Comparison of ENCODE assay signal across 26 cellular contexts in genomic region chr4:880684-881405, GRCh38. TPM values are rescaled to one million over a fixed set of nuclear protein-coding genes. Genes with fewer than 3 reads are reported as not detected.
A peak's percentile ranks its signal among the peaks of the same experiment; 100 is the strongest.
DNase-seq lines count a peak whose midpoint lies in the region; ATAC-seq and TF ChIP-seq lines count a peak whose summit lies in the region.
"Had no signal": no experiment of that assay in that cellular context is flagged by ENCODE, and none has a peak within 500 bp of the region (broad histone marks: within the 10 kb centered on the region; RNA-seq: fewer than 3 reads in every experiment).

No MANE protein-coding gene starts in this region.

- H3K18ac ChIP-seq in IMR-90 (ENCODE audit: low read depth, low read length): no peak overlapping the region

- intact Hi-C loops in IMR-90 (cut with micrococcal nuclease): no loop called here

- H3K9me1 ChIP-seq in IMR-90 (ENCODE audit: insufficient read depth, low read length): no peaks in the 10 kb centered on the region

- no peak overlapping the region for H4K5ac ChIP-seq in IMR-90 (ENCODE audit: low read depth, low read length)

- no peak for ATAC-seq in activated T-cell treated with anti-CD3 and anti-CD28 coated beads, Interleukin-2, amount 50 U/mL, for 72 hours (replicated peaks in 1 of 2)
- no peak for ATAC-seq in IMR-90 (ENCODE audit: low read depth)
- no peak for ATAC-seq in natural killer cell treated with Interleukin-12 subunit alpha and Interleukin-12 subunit beta and Interleukin-15 and Interleukin-18, amount 100 ng/mL, for 72 hours
- ATAC-seq in HG03108 (IDR thresholded peaks at IDR 0.05; ENCODE audit: unreplicated experiment): no peak

- no peak overlapping the region for H2BK20ac ChIP-seq in IMR-90 (ENCODE audit: low read depth, low read length)

- H3K4me2 ChIP-seq in IMR-90 (ENCODE audit: low read depth, low read length): no peak overlapping the region

- H3K56ac ChIP-seq in IMR-90 (ENCODE audit: extremely low read depth, insufficient read depth, low read length): no peak overlapping the region

- no peaks in the 10 kb centered on the region for H3K27me3 Mint-ChIP-seq in activated T-cell treated with anti-CD3 and anti-CD28 coated beads, Interleukin-2, amount 50 U/mL, for 72 hours (ENCODE audit: low read depth)
- no peaks in the 10 kb centered on the region for H3K27me3 Mint-ChIP-seq in activated naive CD8-positive, alpha-beta T cell treated with anti-CD3 and anti-CD28 coated beads for 36 hours
- no peaks in the 10 kb centered on the region for H3K27me3 Mint-ChIP-seq in natural killer cell treated with Interleukin-12 subunit alpha and Interleukin-12 subunit beta and Interleukin-15 and Interleukin-18, amount 100 ng/mL, for 72 hours
- peaks cover 5% of the 10 kb centered on the region for H3K27me3 Mint-ChIP-seq in glutamatergic neuron (ENCODE audit: unreplicated experiment)
- H3K27me3 Mint-ChIP-seq: activated B cell treated with CpG ODN at 0.5 μM for 24 hours had no signal

- no peak for TF ChIP-seq POLR2A in IMR-90 (IDR thresholded peaks at IDR 0.05; ENCODE audit: low read depth, low read length)

- H4K20me1 ChIP-seq in IMR-90 (ENCODE audit: insufficient read depth, low read length): no peaks in the 10 kb centered on the region; the same call in 1 of the 2 replicates

- peak overlapping the region; percentile 99 for H3K27ac Mint-ChIP-seq in activated T-cell treated with anti-CD3 and anti-CD28 coated beads, Interleukin-2, amount 50 U/mL, for 72 hours
- H3K27ac Mint-ChIP-seq in activated naive CD8-positive, alpha-beta T cell treated with anti-CD3 and anti-CD28 coated beads for 36 hours: peak overlapping the region; percentile 96
- H3K27ac Mint-ChIP-seq in natural killer cell treated with Interleukin-12 subunit alpha and Interleukin-12 subunit beta and Interleukin-15 and Interleukin-18, amount 100 ng/mL, for 72 hours: peak overlapping the region; percentile 86 to 98
- no peak overlapping the region for H3K27ac Mint-ChIP-seq in glutamatergic neuron (ENCODE audit: unreplicated experiment)
- H3K27ac Mint-ChIP-seq: activated B cell treated with CpG ODN at 0.5 μM for 24 hours had no signal

- no peak overlapping the region for H2BK15ac ChIP-seq in IMR-90 (ENCODE audit: low read depth, low read length)

- no peaks in the 10 kb centered on the region for H3K9me3 Mint-ChIP-seq in activated T-cell treated with anti-CD3 and anti-CD28 coated beads, Interleukin-2, amount 50 U/mL, for 72 hours
- H3K9me3 Mint-ChIP-seq in activated naive CD8-positive, alpha-beta T cell treated with anti-CD3 and anti-CD28 coated beads for 36 hours: no peaks in the 10 kb centered on the region
- H3K9me3 Mint-ChIP-seq in natural killer cell treated with Interleukin-12 subunit alpha and Interleukin-12 subunit beta and Interleukin-15 and Interleukin-18, amount 100 ng/mL, for 72 hours: no peaks in the 10 kb centered on the region
- H3K9me3 Mint-ChIP-seq in glutamatergic neuron (ENCODE audit: unreplicated experiment): peaks cover 14% of the 10 kb centered on the region
- H3K9me3 Mint-ChIP-seq: activated B cell treated with CpG ODN at 0.5 μM for 24 hours had no signal

- CTCF ChIA-PET in IMR-90 (lab: Yijun Ruan, JAX): no interaction called here

- peaks cover 29% of the 10 kb centered on the region for H3K4me1 Mint-ChIP-seq in activated T-cell treated with anti-CD3 and anti-CD28 coated beads, Interleukin-2, amount 50 U/mL, for 72 hours (ENCODE audit: low read depth)
- peaks cover 19% of the 10 kb centered on the region for H3K4me1 Mint-ChIP-seq in activated naive CD8-positive, alpha-beta T cell treated with anti-CD3 and anti-CD28 coated beads for 36 hours
- peaks cover 17 to 23% of the 10 kb centered on the region in 2 donors for H3K4me1 Mint-ChIP-seq in natural killer cell treated with Interleukin-12 subunit alpha and Interleukin-12 subunit beta and Interleukin-15 and Interleukin-18, amount 100 ng/mL, for 72 hours (ENCODE audit: low read depth in 2 of 2)
- H3K4me1 Mint-ChIP-seq in glutamatergic neuron (ENCODE audit: low read depth, unreplicated experiment): peaks cover 13% of the 10 kb centered on the region
- H3K4me1 Mint-ChIP-seq: activated B cell treated with CpG ODN at 0.5 μM for 24 hours had no signal

- 93% methylated on average over 5 of the region's 17 CpGs; no CpG with 5 or more reads in 1 of the 2 experiments for WGBS in IMR-90 (ENCODE audit: extremely low coverage in 2 of 2, insufficient read length in 1 of 2), 2 experiments

- no peak overlapping the region for H3K27ac ChIP-seq in IMR-90 (ENCODE audit: insufficient read depth, low read length)
- H3K27ac ChIP-seq: C4-2B, esophagus muscularis mucosa, neutrophil, prostate gland, SJCRH30 had no signal

- no peak overlapping the region for H3K9ac ChIP-seq in IMR-90 (ENCODE audit: low read depth, low read length)

- no peak overlapping the region for H2BK5ac ChIP-seq in IMR-90 (ENCODE audit: low read depth, low read length, poor library complexity, severe bottlenecking)

- no peaks in the 10 kb centered on the region for H3K4me1 ChIP-seq in IMR-90 (ENCODE audit: control insufficient read depth, insufficient read depth, low read length)
- H3K4me1 ChIP-seq: esophagus muscularis mucosa, HAP-1, prostate gland, SJCRH30 had no signal

- H2AK9ac ChIP-seq in IMR-90 (replicated peaks; ENCODE audit: low read depth, low read length, poor library complexity): peak overlapping the region; percentile 28

- no peak overlapping the region for H4K8ac ChIP-seq in IMR-90 (ENCODE audit: low read depth in 2 of 2, low read length in 2 of 2)

- H3K4me3 ChIP-seq in IMR-90 (ENCODE audit: insufficient read depth, low read depth, low read length): no peak overlapping the region
- H3K4me3 ChIP-seq: esophagus muscularis mucosa, HAP-1, lung, prostate gland, SJCRH30 had no signal

- H4K91ac ChIP-seq in IMR-90 (ENCODE audit: insufficient read depth, low read depth, low read length): no peak overlapping the region

- no peak overlapping the region for H3K14ac ChIP-seq in IMR-90 (replicated peaks; ENCODE audit: low read depth, low read length)

- no peak overlapping the region for H2AFZ ChIP-seq in IMR-90 (replicated peaks; ENCODE audit: low read length, poor library complexity)

- no peak for DNase-seq in activated T-cell treated with anti-CD3 and anti-CD28 coated beads, Interleukin-2, amount 50 U/mL, for 72 hours
- DNase-seq in activated T-cell treated with anti-CD3 and anti-CD28 coated beads for 4 hours (no peak), IMR-90 (no peak), dermis blood vessel endothelial cell (no peak), glutamatergic neuron (no peak)
- DNase-seq in activated naive CD8-positive, alpha-beta T cell treated with anti-CD3 and anti-CD28 coated beads for 36 hours: no peak
- no peak for DNase-seq in natural killer cell treated with Interleukin-12 subunit alpha and Interleukin-12 subunit beta and Interleukin-15 and Interleukin-18, amount 100 ng/mL, for 72 hours (ENCODE audit: low spot score)
- DNase-seq: activated B cell treated with CpG ODN at 0.5 μM for 24 hours; activated gamma-delta T cell; DMS153; effector memory CD4-positive, alpha-beta T cell; kidney glomerular epithelial cell; MM.1S; NCI-H1417 treated with DMSO at 0.1 percent for 48 hours; NCI-H2107; NCI-H510A; SJCRH30; T-helper 9 cell had no signal

- no peak overlapping the region for H3K4ac ChIP-seq in IMR-90 (ENCODE audit: low read depth, low read length)

- H3K23ac ChIP-seq in IMR-90 (ENCODE audit: low read depth, low read length): no peak overlapping the region

- H3K9me3 ChIP-seq in IMR-90 (ENCODE audit: control insufficient read depth, insufficient read depth, low read length): no peaks in the 10 kb centered on the region
- H3K9me3 ChIP-seq: esophagus muscularis mucosa, HAP-1, neutrophil, prostate gland, SJCRH30 had no signal

- peaks cover 74% of the 10 kb centered on the region for H3K36me3 ChIP-seq in IMR-90 (ENCODE audit: control insufficient read depth, insufficient read depth, low read length)

- H3K36me3 Mint-ChIP-seq in activated T-cell treated with anti-CD3 and anti-CD28 coated beads, Interleukin-2, amount 50 U/mL, for 72 hours (ENCODE audit: insufficient read depth in 2 of 2): peaks cover 0 to 5% of the 10 kb centered on the region in 2 donors
- H3K36me3 Mint-ChIP-seq in activated naive CD8-positive, alpha-beta T cell treated with anti-CD3 and anti-CD28 coated beads for 36 hours: peaks cover 13% of the 10 kb centered on the region
- H3K36me3 Mint-ChIP-seq in natural killer cell treated with Interleukin-12 subunit alpha and Interleukin-12 subunit beta and Interleukin-15 and Interleukin-18, amount 100 ng/mL, for 72 hours: peaks cover 8% of the 10 kb centered on the region
- H3K36me3 Mint-ChIP-seq in glutamatergic neuron (ENCODE audit: unreplicated experiment): peaks cover 9% of the 10 kb centered on the region

- peak overlapping the region; percentile 81 to 93 for H3K4me3 Mint-ChIP-seq in activated T-cell treated with anti-CD3 and anti-CD28 coated beads, Interleukin-2, amount 50 U/mL, for 72 hours
- H3K4me3 Mint-ChIP-seq in activated naive CD8-positive, alpha-beta T cell treated with anti-CD3 and anti-CD28 coated beads for 36 hours: no peak overlapping the region
- no peak overlapping the region for H3K4me3 Mint-ChIP-seq in natural killer cell treated with Interleukin-12 subunit alpha and Interleukin-12 subunit beta and Interleukin-15 and Interleukin-18, amount 100 ng/mL, for 72 hours
- no peak overlapping the region for H3K4me3 Mint-ChIP-seq in glutamatergic neuron (ENCODE audit: unreplicated experiment)
- H3K4me3 Mint-ChIP-seq: activated B cell treated with CpG ODN at 0.5 μM for 24 hours had no signal

- no peak overlapping the region for H2AK5ac ChIP-seq in IMR-90 (ENCODE audit: low read depth, low read length)

- H2BK120ac ChIP-seq in IMR-90 (ENCODE audit: low read depth, low read length): no peak overlapping the region

- no peak for TF ChIP-seq RAD21 in IMR-90 (IDR thresholded peaks at IDR 0.05; ENCODE audit: low read length)

- in situ Hi-C loops in IMR-90 (cut with MboI; ENCODE audit: low sequenced_read_pairs): no loop called here

- H3K79me1 ChIP-seq in IMR-90 (ENCODE audit: low read depth in 1 of 2, low read length in 2 of 2): no peaks in the 10 kb centered on the region

- dilution Hi-C loops in IMR-90 (cut with HindIII; ENCODE audit: low sequenced_read_pairs, unreplicated experiment): no loop called here

- no peak for TF ChIP-seq CTCF in IMR-90 (conservative IDR thresholded peaks at IDR 0.05; ENCODE audit: low read depth, low read length)
- TF ChIP-seq CTCF in glutamatergic neuron (IDR thresholded peaks at IDR 0.05; ENCODE audit: partially characterized antibody, unreplicated experiment): no peak

- BruUV-seq in IMR-90 (replicated peaks; lab: Mats Ljungman, UMichigan): no TSS peak

- POLR2A ChIA-PET in IMR-90 (lab: Charles Lee; ENCODE audit: unreplicated experiment): no interaction called here

- H3K27me3 ChIP-seq in IMR-90 (ENCODE audit: control insufficient read depth, insufficient read depth, low read length): no peaks in the 10 kb centered on the region
- H3K27me3 ChIP-seq: esophagus muscularis mucosa, neutrophil, SJCRH30 had no signal

RNA-seq across cellular contexts. Expression of gene GAK, which starts 51.3 kb away (rescaled TPM):
- total RNA-seq in activated T-cell treated with anti-CD3 and anti-CD28 coated beads, Interleukin-2, amount 50 U/mL, for 72 hours: 100 to 1,000 TPM; 136 to 140 TPM
- 34.4 and 133 TPM in 2 replicates for total RNA-seq in IMR-90 (2012; rRNA removed)
- 44.6 and 45.1 TPM in 2 replicates for polyA plus RNA-seq in IMR-90 (2012; rRNA removed)
- polyA plus RNA-seq in IMR-90 (2012; cell fraction: cytosol; rRNA removed): 43.3 and 53.2 TPM in 2 replicates
- 185 and 307 TPM in 2 replicates for polyA plus RNA-seq in IMR-90 (2012; cell fraction: nucleus; rRNA removed; ENCODE audit: low replicate concordance)
- total RNA-seq in activated naive CD8-positive, alpha-beta T cell treated with anti-CD3 and anti-CD28 coated beads for 36 hours: 10 to 100 TPM; 92.8 to 98.9 TPM
- total RNA-seq in natural killer cell treated with Interleukin-12 subunit alpha and Interleukin-12 subunit beta and Interleukin-15 and Interleukin-18, amount 100 ng/mL, for 72 hours: 100 to 1,000 TPM; 168 to 234 TPM
- 76.1 and 93.5 TPM in 2 replicates for total RNA-seq in dermis blood vessel endothelial cell
- 123 TPM for total RNA-seq in glutamatergic neuron (ENCODE audit: unreplicated experiment)

RNA-seq across cellular contexts. Expression of gene TMEM175, which starts 51.4 kb away (rescaled TPM):
- 10 to 100 TPM; 21.0 to 22.0 TPM for total RNA-seq in activated T-cell treated with anti-CD3 and anti-CD28 coated beads, Interleukin-2, amount 50 U/mL, for 72 hours
- 7.7 and 9.2 TPM in 2 replicates for total RNA-seq in IMR-90 (2012; rRNA removed)
- polyA plus RNA-seq in IMR-90 (2012; rRNA removed): 41.9 and 47.4 TPM in 2 replicates
- 39.3 and 51.6 TPM in 2 replicates for polyA plus RNA-seq in IMR-90 (2012; cell fraction: cytosol; rRNA removed)
- polyA plus RNA-seq in IMR-90 (2012; cell fraction: nucleus; rRNA removed; ENCODE audit: low replicate concordance): 415 and 679 TPM in 2 replicates
- total RNA-seq in activated naive CD8-positive, alpha-beta T cell treated with anti-CD3 and anti-CD28 coated beads for 36 hours: 10 to 100 TPM; 14.4 to 17.6 TPM
- 10 to 100 TPM; 26.5 to 29.2 TPM for total RNA-seq in natural killer cell treated with Interleukin-12 subunit alpha and Interleukin-12 subunit beta and Interleukin-15 and Interleukin-18, amount 100 ng/mL, for 72 hours
- total RNA-seq in dermis blood vessel endothelial cell: 12.6 and 13.5 TPM in 2 replicates
- 62.7 TPM for total RNA-seq in glutamatergic neuron (ENCODE audit: unreplicated experiment)

RNA-seq across cellular contexts. Expression of gene CPLX1, which starts 54.9 kb away (rescaled TPM):
- 1 to 10 TPM; 1.3 to 1.9 TPM for total RNA-seq in activated T-cell treated with anti-CD3 and anti-CD28 coated beads, Interleukin-2, amount 50 U/mL, for 72 hours
- not detected in 2 replicates for total RNA-seq in IMR-90 (2012; rRNA removed)
- polyA plus RNA-seq in IMR-90 (2012; rRNA removed): 0.05 and 0.06 TPM in 2 replicates
- polyA plus RNA-seq in IMR-90 (2012; cell fraction: cytosol; rRNA removed): 0.05 and 0.13 TPM in 2 replicates
- polyA plus RNA-seq in IMR-90 (2012; cell fraction: nucleus; rRNA removed; ENCODE audit: low replicate concordance): 0.25 and 0.30 TPM in 2 replicates
- total RNA-seq in activated naive CD8-positive, alpha-beta T cell treated with anti-CD3 and anti-CD28 coated beads for 36 hours: under 1 TPM in 1 of 2 experiments, not detected in 1; 0.16 TPM
- total RNA-seq in natural killer cell treated with Interleukin-12 subunit alpha and Interleukin-12 subunit beta and Interleukin-15 and Interleukin-18, amount 100 ng/mL, for 72 hours: not detected
- 0.09 and 0.34 TPM in 2 replicates for total RNA-seq in dermis blood vessel endothelial cell
- total RNA-seq in glutamatergic neuron (ENCODE audit: unreplicated experiment): 115 TPM
- total RNA-seq: activated B cell treated with CpG ODN at 0.5 μM for 24 hours had no signal
- polyA plus RNA-seq: AG04450 had no signal

Comparison
In these comparisons a context has a peak if more than half of its experiments do, and no peak if none do; other contexts are left out.
1. H3K4me3 Mint-ChIP-seq: peak in activated T-cell treated with anti-CD3 and anti-CD28 coated beads, Interleukin-2, amount 50 U/mL, for 72 hours (2 of 2); none in activated naive CD8-positive, alpha-beta T cell treated with anti-CD3 and anti-CD28 coated beads for 36 hours (single experiment), natural killer cell treated with Interleukin-12 subunit alpha and Interleukin-12 subunit beta and Interleukin-15 and Interleukin-18, amount 100 ng/mL, for 72 hours (single experiment) and glutamatergic neuron (single experiment).
2. RNA of gene CPLX1, which starts 54.9 kb away (total RNA-seq): 115 TPM in glutamatergic neuron (single experiment); 1.3 to 1.9 TPM in activated T-cell treated with anti-CD3 and anti-CD28 coated beads, Interleukin-2, amount 50 U/mL, for 72 hours, not detected in natural killer cell treated with Interleukin-12 subunit alpha and Interleukin-12 subunit beta and Interleukin-15 and Interleukin-18, amount 100 ng/mL, for 72 hours, 0.09 to 0.34 TPM in dermis blood vessel endothelial cell, 0.16 TPM in activated naive CD8-positive, alpha-beta T cell treated with anti-CD3 and anti-CD28 coated beads for 36 hours and not detected in IMR-90; every median in the first group is over 10 times any median in the second.